Comparison of ENCODE assay signal across 1 cellular context in genomic region chr2:170005702-170006101, GRCh38.
TF ChIP-seq lines count a peak whose summit lies in the region.

No MANE protein-coding gene starts in this region.

TF ChIP-seq in H1, 55 proteins besides CTCF, POLR2A, EP300 and RAD21:
- TF ChIP-seq CEBPB (IDR thresholded peaks at IDR 0.05; ENCODE audit: low read depth, low read length) (peak; percentile 51; the same call in 1 of the 2 replicates), TCF12 (IDR thresholded peaks at IDR 0.05; ENCODE audit: low read depth, low read length) (0 out of 2 replicates have a peak, but pooled peaks have one; percentile 31), TAF1 (IDR thresholded peaks at IDR 0.05; ENCODE audit: low read depth, low read length) (no peak), TEAD4 (IDR thresholded peaks at IDR 0.05; ENCODE audit: low read depth, low read length) (peak; percentile 29; the same call in 1 of the 2 replicates)
